8 cellular contexts compared by ENCODE assay signal in the genomic region with DNA sequence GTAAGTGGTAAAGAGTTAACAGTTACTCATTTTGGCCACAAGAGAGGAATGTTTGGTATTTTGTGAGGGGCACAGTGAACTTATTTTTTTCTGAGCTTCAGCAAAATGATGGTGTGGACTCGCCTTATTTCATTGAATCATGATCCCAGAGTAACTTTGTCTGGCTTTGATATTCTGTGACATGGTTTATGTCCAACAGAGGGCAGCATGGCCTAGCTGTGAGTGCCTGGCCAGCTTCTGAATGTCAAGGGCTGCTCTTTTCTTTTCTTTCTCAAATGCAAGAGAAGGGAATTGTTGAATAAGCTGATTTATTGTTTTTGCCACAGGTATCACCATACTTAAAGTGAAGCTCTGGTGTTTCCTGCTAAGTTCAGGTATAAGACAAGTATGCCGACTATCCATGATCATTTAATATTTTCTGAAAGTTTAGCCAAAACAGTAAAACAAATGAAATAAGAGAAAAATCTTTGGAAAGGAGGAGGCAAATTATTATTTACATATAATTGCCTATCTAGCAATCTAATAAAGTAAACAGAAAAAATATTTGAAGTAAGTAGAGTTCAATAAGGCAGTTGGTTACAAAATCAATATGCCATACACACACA. TPM values are rescaled to one million over a fixed set of nuclear protein-coding genes. Genes with fewer than 3 reads are reported as not detected.
DNase-seq lines count a peak whose midpoint lies in the region; ATAC-seq and TF ChIP-seq lines count a peak whose summit lies in the region.

No MANE protein-coding gene starts in this region.

- no peaks in the 10 kb centered on the region; the same call in 1 of the 2 replicates for H3K36me3 ChIP-seq in HAP-1 (replicated peaks)

- ATAC-seq in GM18502 (IDR thresholded peaks at IDR 0.05; ENCODE audit: poor library complexity, unreplicated experiment) = no peak

- in situ Hi-C loops in HAP-1 (cut with MboI; ENCODE audit: low sequenced_read_pairs) = no loop called here

- no peak overlapping the region for H3K4me3 ChIP-seq in HAP-1
- no peak overlapping the region for H3K4me3 ChIP-seq in epithelial cell of esophagus (ENCODE audit: low read length)

- no peaks in the 10 kb centered on the region for H3K9me3 ChIP-seq in HAP-1

- no peaks in the 10 kb centered on the region for H3K4me1 ChIP-seq in HAP-1

- no peaks in the 10 kb centered on the region for H3K27me3 ChIP-seq in HAP-1 (ENCODE audit: low read depth)

- TF ChIP-seq CTCF in epithelial cell of esophagus (IDR thresholded peaks at IDR 0.05; ENCODE audit: insufficient read depth, low read depth, low read length, missing control alignments) = peak; percentile 75

- DNase-seq in AML-193 (lab: John Stamatoyannopoulos, UW) = peak; percentile 22 to 26
- DNase-seq in HAP-1 (ENCODE audit: low spot score in 2 of 2) = peak; percentile 31 to 58
- DNase-seq in OCI-M1 (lab: John Stamatoyannopoulos, UW) = peak; percentile 67
- DNase-seq in epithelial cell of esophagus (ENCODE audit: low read depth) = peak; percentile 63
- DNase-seq in myocyte (ENCODE audit: low read depth) = peak; percentile 58
- no peak for DNase-seq in activated gamma-delta T cell treated with Interleukin-2 at 50 U/mL for 16 hours
- DNase-seq in DMS79 treated with DMSO at 0.1 percent for 48 hours (lab: John Stamatoyannopoulos, UW) = no peak

RNA-seq across cellular contexts. Expression of a gene that starts 31.7 kb away (rescaled TPM):
- total RNA-seq in myocyte = 9.3 and 11.4 TPM in 2 replicates
- polyA plus RNA-seq in myocyte (2012) = 44.2 TPM

RNA-seq across cellular contexts. Expression of a gene that starts 34.6 kb away (rescaled TPM):
- total RNA-seq in myocyte = 19.8 and 22.0 TPM in 2 replicates
- polyA plus RNA-seq in myocyte (2012) = 8.7 TPM

RNA-seq across cellular contexts. Expression of a gene that starts 41.0 kb away (rescaled TPM):
- not detected in 2 replicates for total RNA-seq in myocyte
- not detected for polyA plus RNA-seq in myocyte (2012)

Comparison
In these comparisons a context has a peak if more than half of its experiments do, and no peak if none do; other contexts are left out.
1. DNase-seq: peak in AML-193 (2 of 2), HAP-1 (2 of 2), OCI-M1 (single experiment), epithelial cell of esophagus (single experiment) and myocyte (single experiment); none in activated gamma-delta T cell treated with Interleukin-2 at 50 U/mL for 16 hours (single experiment) and DMS79 treated with DMSO at 0.1 percent for 48 hours (single experiment).